Comparison of ENCODE assay signal across 9 cellular contexts in the genomic region with DNA sequence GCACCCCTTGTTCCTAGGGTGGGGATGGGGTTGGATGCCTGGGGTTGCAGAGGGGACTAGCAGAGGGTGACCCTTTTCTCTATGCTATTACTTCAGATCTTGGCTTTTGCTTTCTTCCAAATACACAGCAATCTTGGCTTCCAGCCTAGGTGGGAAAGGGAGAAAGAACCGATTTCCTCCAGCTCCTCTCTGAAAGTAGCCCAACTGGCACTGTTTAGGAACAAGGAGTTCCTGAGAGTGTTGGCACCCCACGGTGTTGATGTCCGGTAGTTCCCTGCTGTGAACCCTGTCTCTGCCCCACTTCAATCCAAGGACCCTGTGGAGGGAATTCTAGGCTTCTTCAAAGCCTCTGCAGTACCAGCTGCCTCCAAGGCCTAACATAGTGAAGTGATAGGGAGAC. TPM values are rescaled to one million over a fixed set of nuclear protein-coding genes. Genes with fewer than 3 reads are reported as not detected.
DNase-seq lines count a peak whose midpoint lies in the region; ATAC-seq and TF ChIP-seq lines count a peak whose summit lies in the region.
"Had no signal": no experiment of that assay in that cellular context is flagged by ENCODE, and none has a peak within 500 bp of the region (broad histone marks: within the 10 kb centered on the region; RNA-seq: fewer than 3 reads in every experiment).

No MANE protein-coding gene starts in this region.

- peak overlapping the region; percentile 18 for H2AFZ ChIP-seq in mammary epithelial cell (ENCODE audit: low read depth, low read length)

- 8% methylated on average over 3 of the region's 3 CpGs for WGBS in mammary epithelial cell (ENCODE audit: low coverage, missing lambda C conversion rate)
- WGBS in mesodermal cell (ENCODE audit: insufficient coverage in 2 of 2), 2 experiments, result 57 to 80% methylated on average over 1 to 2 of the region's 3 CpGs

- H3K27ac ChIP-seq in cardiac muscle cell (peak overlapping the region; percentile 94), mammary epithelial cell (ENCODE audit: insufficient read depth, low read depth, low read length) (peak overlapping the region; percentile 93), mesodermal cell (ENCODE audit: low read depth, low read length, severe bottlenecking) (peak overlapping the region; percentile 100), upper lobe of right lung (peak overlapping the region; percentile 100)

- DNase-seq in cardiac muscle cell (ENCODE audit: low read depth in 1 of 2, low spot score in 1 of 2), result peak in 1 of 2 donors; percentile 65
- no peak for DNase-seq in left ventricle myocardium superior
- DNase-seq in mammary epithelial cell, result no peak
- DNase-seq in upper lobe of right lung, result no peak
- DNase-seq in H4 (ENCODE audit: low spot score), result no peak
- no peak for DNase-seq in ecto neural progenitor cell (ENCODE audit: low spot score)

- dilution Hi-C loops in mammary epithelial cell (cut with HindIII; ENCODE audit: low sequenced_read_pairs), result no loop called here

- no peaks in the 10 kb centered on the region for H3K27me3 ChIP-seq in cardiac muscle cell
- no peaks in the 10 kb centered on the region for H3K27me3 ChIP-seq in mammary epithelial cell (ENCODE audit: insufficient read depth, low read length)
- no peaks in the 10 kb centered on the region for H3K27me3 ChIP-seq in upper lobe of right lung
- H3K27me3 ChIP-seq: foreskin keratinocyte had no signal

- ATAC-seq in left ventricle myocardium superior, result no peak
- no peak for ATAC-seq in upper lobe of right lung
- ATAC-seq in HG03460 (IDR thresholded peaks at IDR 0.05; ENCODE audit: unreplicated experiment), result no peak

- H3K9ac ChIP-seq in mammary epithelial cell (ENCODE audit: insufficient read depth, low read length), result peak overlapping the region; percentile 25

- intact Hi-C loops in left ventricle myocardium superior (cut with micrococcal nuclease), result no loop called here
- intact Hi-C loops in mammary epithelial cell (cut with micrococcal nuclease), result no loop called here
- intact Hi-C loops in upper lobe of right lung (cut with DNase I), result no loop called here

- H3K4me2 ChIP-seq in mammary epithelial cell (ENCODE audit: insufficient read depth, low read depth, low read length), result peak overlapping the region; percentile 85

- TF ChIP-seq CTCF in cardiac muscle cell (IDR thresholded peaks at IDR 0.05; ENCODE audit: low read depth, low read length), result no peak
- no peak for TF ChIP-seq CTCF in mammary epithelial cell (conservative IDR thresholded peaks at IDR 0.05 in 1 of 2, IDR thresholded peaks at IDR 0.05 in 1 of 2; ENCODE audit: extremely low read depth in 1 of 2, insufficient read depth in 1 of 2, low read depth in 1 of 2, low read length in 2 of 2)
- TF ChIP-seq CTCF in upper lobe of right lung (IDR thresholded peaks at IDR 0.05), result no peak

- peaks cover 21% of the 10 kb centered on the region for H3K36me3 ChIP-seq in cardiac muscle cell
- peaks cover 26% of the 10 kb centered on the region for H3K36me3 ChIP-seq in mammary epithelial cell (ENCODE audit: insufficient read depth, low read length)
- H3K36me3 ChIP-seq in mesodermal cell (ENCODE audit: control insufficient read depth, insufficient read depth, low read length), result peaks cover 65% of the 10 kb centered on the region
- peaks cover 21% of the 10 kb centered on the region for H3K36me3 ChIP-seq in upper lobe of right lung

- in situ Hi-C loops in mammary epithelial cell (cut with MboI; ENCODE audit: low sequenced_read_pairs in 2 of 2), result no loop called here

- H3K4me1 ChIP-seq in cardiac muscle cell (ENCODE audit: low read depth) (peaks cover 17% of the 10 kb centered on the region), mammary epithelial cell (ENCODE audit: insufficient read depth, low read length) (peaks cover 31% of the 10 kb centered on the region), mesodermal cell (ENCODE audit: control insufficient read depth, insufficient read depth, low read length, poor library complexity, severe bottlenecking) (peaks cover 26% of the 10 kb centered on the region), upper lobe of right lung (peaks cover 31% of the 10 kb centered on the region)

- peaks cover 45% of the 10 kb centered on the region for H3K79me2 ChIP-seq in mammary epithelial cell (ENCODE audit: insufficient read depth, low read length)

- H3K4me3 ChIP-seq in cardiac muscle cell (no peak overlapping the region), mammary epithelial cell (replicated peaks in 1 of 3; ENCODE audit: insufficient read depth in 1 of 3, low read depth in 2 of 3, low read length in 3 of 3) (peak overlapping the region in 1 of 3 experiments; percentile 96), mesodermal cell (ENCODE audit: extremely low read depth, insufficient read depth, low read length, poor library complexity, severe bottlenecking) (no peak overlapping the region), upper lobe of right lung (peak overlapping the region; percentile 87)

- no peaks in the 10 kb centered on the region for H4K20me1 ChIP-seq in mammary epithelial cell (ENCODE audit: insufficient read depth, low read length)

- CTCF ChIA-PET in mammary epithelial cell (lab: Charles Lee; ENCODE audit: low non-redundant PET), result interaction anchor here (0.5 kb wide), 1 partner anchor 23 kb away, joined by 9 read pairs; no protein-coding TSS in a partner anchor

- BruUV-seq in mammary epithelial cell (replicated peaks; lab: Mats Ljungman, UMichigan), result no TSS peak

- H3K9me3 ChIP-seq in cardiac muscle cell (ENCODE audit: low read depth) (no peaks in the 10 kb centered on the region), mammary epithelial cell (replicated peaks; ENCODE audit: insufficient read depth, low read length) (no peaks in the 10 kb centered on the region), mesodermal cell (ENCODE audit: control insufficient read depth, low read length) (no peaks in the 10 kb centered on the region), upper lobe of right lung (no peaks in the 10 kb centered on the region)

RNA-seq across cellular contexts. Expression of a gene that starts 1.1 kb away (rescaled TPM):
- total RNA-seq in cardiac muscle cell, result 71.8 and 79.2 TPM in 2 replicates
- 93.8 and 100 TPM in 2 replicates for polyA plus RNA-seq in cardiac muscle cell
- total RNA-seq in left ventricle myocardium superior, result 36.4 TPM
- 1,000 to 10,000 TPM; 1,418 to 1,465 TPM for total RNA-seq in mammary epithelial cell
- polyA plus RNA-seq in mammary epithelial cell, result 1,009 TPM
- polyA minus RNA-seq in mammary epithelial cell, result 581 TPM
- 157 TPM for polyA plus RNA-seq in mesodermal cell (2013, experiment 1 of 2)
- polyA plus RNA-seq in mesodermal cell (2013, experiment 2 of 2), result 150 TPM
- 255 TPM for total RNA-seq in upper lobe of right lung
- total RNA-seq in H4 (2014; rRNA removed; shearing (Covaris generic)), result 478 and 499 TPM in 2 replicates

RNA-seq across cellular contexts. Expression of a gene that starts 40.2 kb away (rescaled TPM):
- 47.4 and 63.3 TPM in 2 replicates for total RNA-seq in cardiac muscle cell
- polyA plus RNA-seq in cardiac muscle cell, result 42.1 and 52.8 TPM in 2 replicates
- total RNA-seq in left ventricle myocardium superior, result 25.8 TPM
- total RNA-seq in mammary epithelial cell, result 10 to 100 TPM; 36.7 to 66.5 TPM
- 59.5 TPM for polyA plus RNA-seq in mammary epithelial cell
- 53.5 TPM for polyA minus RNA-seq in mammary epithelial cell
- polyA plus RNA-seq in mesodermal cell (2013, experiment 1 of 2), result 93.1 TPM
- 110 TPM for polyA plus RNA-seq in mesodermal cell (2013, experiment 2 of 2)
- total RNA-seq in upper lobe of right lung, result 43.9 TPM
- total RNA-seq in H4 (2014; rRNA removed; shearing (Covaris generic)), result 60.1 and 63.7 TPM in 2 replicates

RNA-seq across cellular contexts. Expression of a gene that starts 41.6 kb away (rescaled TPM):
- 1.3 and 1.4 TPM in 2 replicates for total RNA-seq in cardiac muscle cell
- polyA plus RNA-seq in cardiac muscle cell, result 0.97 and 1.6 TPM in 2 replicates
- total RNA-seq in left ventricle myocardium superior, result 0.07 TPM
- not detected for total RNA-seq in mammary epithelial cell
- polyA plus RNA-seq in mammary epithelial cell, result not detected
- polyA minus RNA-seq in mammary epithelial cell, result not detected
- polyA plus RNA-seq in mesodermal cell (2013, experiment 1 of 2), result not detected
- not detected for polyA plus RNA-seq in mesodermal cell (2013, experiment 2 of 2)
- total RNA-seq in upper lobe of right lung, result 4.7 TPM
- total RNA-seq in H4 (2014; rRNA removed; shearing (Covaris generic)), result not detected in 2 replicates
- total RNA-seq: foreskin keratinocyte had no signal
- polyA plus RNA-seq: foreskin keratinocyte had no signal

RNA-seq across cellular contexts. Expression of a gene that starts 46.9 kb away (rescaled TPM):
- total RNA-seq in cardiac muscle cell (not detected in 2 replicates), left ventricle myocardium superior (not detected), mammary epithelial cell (not detected), upper lobe of right lung (not detected)
- polyA plus RNA-seq in cardiac muscle cell (3.0 and 4.8 TPM in 2 replicates), mammary epithelial cell (not detected)
- polyA minus RNA-seq in mammary epithelial cell, result not detected
- not detected for polyA plus RNA-seq in mesodermal cell (2013, experiment 1 of 2)
- polyA plus RNA-seq in mesodermal cell (2013, experiment 2 of 2), result not detected
- not detected in 2 replicates for total RNA-seq in H4 (2014; rRNA removed; shearing (Covaris generic))
- total RNA-seq: foreskin keratinocyte had no signal
- polyA plus RNA-seq: foreskin keratinocyte had no signal

RNA-seq across cellular contexts. Expression of a gene that starts 47.7 kb away (rescaled TPM):
- total RNA-seq in cardiac muscle cell (38.5 and 45.2 TPM in 2 replicates), left ventricle myocardium superior (19.5 TPM), mammary epithelial cell (10 to 100 TPM; 26.7 to 44.1 TPM), upper lobe of right lung (40.9 TPM)
- polyA plus RNA-seq in cardiac muscle cell (49.4 and 53.6 TPM in 2 replicates), mammary epithelial cell (35.1 TPM)
- polyA minus RNA-seq in mammary epithelial cell, result 34.8 TPM
- 54.7 TPM for polyA plus RNA-seq in mesodermal cell (2013, experiment 1 of 2)
- polyA plus RNA-seq in mesodermal cell (2013, experiment 2 of 2), result 54.2 TPM
- total RNA-seq in H4 (2014; rRNA removed; shearing (Covaris generic)), result 22.3 and 26.3 TPM in 2 replicates
